Comparison of ENCODE assay signal across 8 cellular contexts in the genomic region with DNA sequence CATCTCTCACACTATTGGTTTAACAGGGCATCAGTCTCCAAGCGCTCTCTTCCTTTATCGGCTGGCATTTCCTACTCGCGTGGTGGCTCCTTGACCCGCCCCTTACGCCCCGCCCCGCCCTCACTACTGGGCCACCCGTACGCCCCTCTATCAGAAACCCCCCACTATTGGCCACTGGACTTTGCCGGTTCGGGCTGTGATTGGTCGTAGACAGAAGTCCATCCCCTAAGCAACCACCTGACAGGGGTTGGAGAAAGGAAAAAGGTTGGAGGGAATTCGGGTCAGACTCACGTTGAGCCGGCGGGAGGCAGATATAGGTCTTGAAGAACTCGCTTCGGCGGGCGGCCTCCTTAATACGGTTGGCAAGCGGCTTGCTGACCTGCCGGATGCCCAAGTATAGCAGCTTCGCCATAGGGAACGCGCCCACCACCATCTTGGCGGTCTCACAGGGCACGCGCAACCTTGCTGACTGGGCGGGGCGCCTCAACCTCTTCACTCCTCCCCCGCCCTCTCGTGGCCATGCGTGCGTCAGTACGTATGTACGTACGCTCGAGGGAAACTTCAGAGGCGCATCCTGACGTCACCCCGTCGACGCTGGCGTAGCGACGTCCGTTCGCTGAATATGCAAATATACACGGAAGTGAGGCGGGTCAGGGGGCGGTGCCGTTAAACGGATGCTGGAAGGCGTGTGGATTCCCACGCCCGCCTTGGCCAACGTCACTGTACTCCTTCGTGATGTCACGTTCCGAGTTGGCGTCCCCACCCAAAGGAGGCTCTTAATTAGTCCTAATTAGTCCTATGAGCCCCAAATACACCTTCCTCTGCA. TPM values are rescaled to one million over a fixed set of nuclear protein-coding genes. Genes with fewer than 3 reads are reported as not detected.
A peak's percentile ranks its signal among the peaks of the same experiment; 100 is the strongest.
DNase-seq lines count a peak whose midpoint lies in the region; ATAC-seq, FAIRE-seq and TF ChIP-seq lines count a peak whose summit lies in the region.

OPA3 (minus strand) TSS at position 471 of the 826 bp plus-strand sequence; CDS start at position 433, 38 bp downstream.

- peak within 1 kb of the TSS; percentile 93 for H4K91ac ChIP-seq in trophoblast cell (ENCODE audit: low read depth, low read length)

- intact Hi-C loops in cardiac septum (cut with DNase I) = loop anchor here (10.0 kb wide), 1 partner anchor 60 kb away; no protein-coding TSS in a partner anchor

- peaks cover 4% of the 10 kb centered on the region for H3K36me3 Mint-ChIP-seq in T-cell
- H3K36me3 Mint-ChIP-seq in type B pancreatic cell = no peaks in the 10 kb centered on the region

- H3K14ac ChIP-seq in trophoblast cell (ENCODE audit: low read length) = peak within 1 kb of the TSS; percentile 70

- FAIRE-seq in GM12891 (lab: Jason Lieb, UNC) = peak; percentile 100

- peaks cover 13% of the 10 kb centered on the region for H3K79me1 ChIP-seq in trophoblast cell (ENCODE audit: low read length)

- H3K23ac ChIP-seq in trophoblast cell (ENCODE audit: low read length) = no peak within 1 kb of the TSS

- H3K9me3 ChIP-seq in trophoblast cell (ENCODE audit: insufficient read depth, low read depth, low read length) = no peaks in the 10 kb centered on the region

- POLR2A ChIA-PET in T-cell (lab: Charles Lee) = interaction anchor here in 1 of 2 donors (0.6 kb wide), 1 partner anchor 14 kb away, joined by 9 read pairs; no protein-coding TSS in a partner anchor

- no peaks in the 10 kb centered on the region for H3K36me3 ChIP-seq in trophoblast cell (ENCODE audit: control insufficient read depth in 1 of 2, insufficient read depth in 2 of 2, low read length in 2 of 2)

- peak; percentile 59 for TF ChIP-seq CTCF in type B pancreatic cell (conservative IDR thresholded peaks at IDR 0.05)

- peak within 1 kb of the TSS; percentile 99 for H3K4me2 ChIP-seq in trophoblast cell (ENCODE audit: low read length)

- H3K27me3 ChIP-seq in trophoblast cell (ENCODE audit: insufficient read depth, low read length) = no peaks in the 10 kb centered on the region

- H3K4ac ChIP-seq in trophoblast cell (ENCODE audit: low read depth, low read length) = peak within 1 kb of the TSS; percentile 10

- H3K4me3 Mint-ChIP-seq in T-cell (peak within 1 kb of the TSS; percentile 85 to 94 (median 90)), type B pancreatic cell (peak within 1 kb of the TSS; percentile 96)

- H3K4me1 Mint-ChIP-seq in T-cell (peaks cover 21 to 26% (median 24%) of the 10 kb centered on the region in 3 donors), type B pancreatic cell (ENCODE audit: unreplicated experiment) (peaks cover 18% of the 10 kb centered on the region)

- H4K12ac ChIP-seq in trophoblast cell (ENCODE audit: low read depth, low read length) = peak within 1 kb of the TSS; percentile 91

- WGBS in adipose tissue, 3 donors = 0 to 1% (median 0%) methylated on average over 61 to 63 of the region's 63 CpGs
- WGBS in trophoblast cell (ENCODE audit: extremely low coverage, insufficient coverage, insufficient read length) = no CpG with 5 or more reads among the region's 63 CpGs

- TF ChIP-seq POLR2A in GM12891 (IDR thresholded peaks at IDR 0.05; ENCODE audit: low read depth, low read length) = peak; percentile 89

- H3K18ac ChIP-seq in trophoblast cell (ENCODE audit: low read length) = peak within 1 kb of the TSS; percentile 96

- H3K9ac ChIP-seq in trophoblast cell (ENCODE audit: low read length) = peak within 1 kb of the TSS; percentile 99

- H3K9me3 Mint-ChIP-seq in T-cell (no peaks in the 10 kb centered on the region), type B pancreatic cell (no peaks in the 10 kb centered on the region)

- H2BK5ac ChIP-seq in trophoblast cell (ENCODE audit: low read depth, low read length, poor library complexity) = peak within 1 kb of the TSS; percentile 88

- peaks cover 4% of the 10 kb centered on the region for H3K79me2 ChIP-seq in trophoblast cell (ENCODE audit: control insufficient read depth, insufficient read depth, low read length, poor library complexity)

- H3K27ac Mint-ChIP-seq in T-cell (peak within 1 kb of the TSS; percentile 94 to 100), type B pancreatic cell (peak within 1 kb of the TSS; percentile 100)

- H3K4me1 ChIP-seq in trophoblast cell (ENCODE audit: control insufficient read depth in 1 of 2, insufficient read depth in 2 of 2, low read length in 2 of 2) = peaks cover 6 to 10% of the 10 kb centered on the region in 2 experiments

- peak within 1 kb of the TSS; percentile 88 for H3K4me3 ChIP-seq in trophoblast cell (ENCODE audit: low read depth, low read length)

- DNase-seq in GM12891 (ENCODE audit: insufficient read length, low spot score) = peak; percentile 92
- peak; percentile 97 for DNase-seq in NCI-H1436 treated with DMSO at 0.1 percent for 48 hours (lab: John Stamatoyannopoulos, UW)
- peak; percentile 95 to 100 (median 100) for DNase-seq in T-cell
- peak; percentile 100 for DNase-seq in cardiac septum (ENCODE audit: low spot score)
- DNase-seq in trophoblast cell = peak; percentile 100
- peak; percentile 98 for DNase-seq in type B pancreatic cell (ENCODE audit: extremely low spot score, unreplicated experiment)

- peak within 1 kb of the TSS; percentile 52 for H2BK12ac ChIP-seq in trophoblast cell (ENCODE audit: low read length)

- peak within 1 kb of the TSS; percentile 100 for H2AK5ac ChIP-seq in trophoblast cell (ENCODE audit: low read length)

- CTCF ChIA-PET in T-cell (lab: Charles Lee) = no interaction called here

- peak within 1 kb of the TSS; percentile 77 for H2AFZ ChIP-seq in trophoblast cell (ENCODE audit: insufficient read depth, low read length, poor library complexity)

- H3K27me3 Mint-ChIP-seq in T-cell (peaks cover 6 to 10% of the 10 kb centered on the region in 2 donors), type B pancreatic cell (peaks cover 10% of the 10 kb centered on the region)

- H3K27ac ChIP-seq in adipose tissue (ENCODE audit: low read depth, low read length) (peak within 1 kb of the TSS; percentile 71), trophoblast cell (ENCODE audit: low read depth, low read length) (peak within 1 kb of the TSS; percentile 93)

- ATAC-seq in HG02840 (IDR thresholded peaks at IDR 0.05; ENCODE audit: low FRiP score, unreplicated experiment) (peak; percentile 95), T-cell (replicated peaks in 1 of 4) (peak; percentile 85 to 91 (median 91))

- H4K8ac ChIP-seq in trophoblast cell (ENCODE audit: low read depth, low read length) = peak within 1 kb of the TSS; percentile 84

- H2BK120ac ChIP-seq in trophoblast cell (ENCODE audit: insufficient read depth, low read length, poor library complexity) = peak within 1 kb of the TSS; percentile 76

TF ChIP-seq in GM12891, 5 proteins besides CTCF, POLR2A, EP300 and RAD21:
- TF ChIP-seq TAF1 (IDR thresholded peaks at IDR 0.05; ENCODE audit: low read depth, low read length) (peak; percentile 85), PAX5 (IDR thresholded peaks at IDR 0.05; ENCODE audit: insufficient read depth, low read length, severe bottlenecking) (no peak), POLR2AphosphoS5 (IDR thresholded peaks at IDR 0.05; ENCODE audit: low read depth, low read length) (peak; percentile 85), SPI1 (IDR thresholded peaks at IDR 0.05; ENCODE audit: low read depth, low read length) (no peak), POU2F2 (IDR thresholded peaks at IDR 0.05; ENCODE audit: low read depth, low read length) (peak; percentile 100)

RNA-seq across cellular contexts. Expression of gene OPA3, which starts in this region (rescaled TPM):
- 5.3 TPM for polyA plus RNA-seq in GM12891 (2012; ENCODE audit: low read depth, missing spikeins)
- total RNA-seq in T-cell = 10 to 100 TPM in 2 of 5 donors, 1 to 10 TPM in 3; 7.9 to 11.4 (median 9.6) TPM
- 1 to 10 TPM; 3.1 to 6.7 (median 3.5) TPM for polyA plus RNA-seq in adipose tissue
- total RNA-seq in cardiac septum = 15.3 TPM
- 8.4 and 8.8 TPM in 2 replicates for polyA plus RNA-seq in trophoblast cell (2013)
- 10.1 and 16.2 TPM in 2 replicates for total RNA-seq in type B pancreatic cell (ENCODE audit: low replicate concordance)

Comparison
In these comparisons a context has a peak if more than half of its experiments do, and no peak if none do; other contexts are left out.
1. Peak in every context shown above with its lines: DNase-seq, ATAC-seq, H3K4me3 ChIP-seq and H3K27ac ChIP-seq.